In the genomic region with DNA sequence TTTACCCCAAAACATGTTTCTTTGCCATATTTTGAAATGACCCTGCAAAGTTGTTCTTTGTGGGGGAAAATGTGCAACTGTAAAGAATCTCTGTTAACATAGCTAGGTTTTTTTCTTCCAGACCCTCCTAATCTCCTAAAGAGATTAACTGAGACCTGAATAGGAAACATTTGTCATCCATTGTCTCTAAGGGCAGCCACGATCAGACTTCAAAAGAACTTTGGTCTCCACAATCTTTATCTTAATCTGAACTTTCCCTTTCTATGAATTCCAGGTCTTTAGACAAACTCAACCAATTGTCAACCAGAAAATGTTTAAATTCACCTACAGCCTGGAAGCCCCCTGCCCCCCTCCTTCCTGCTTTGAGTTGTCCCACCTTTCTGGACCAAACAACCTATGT, we compare ENCODE assay signal across 33 cellular contexts. TPM values are rescaled to one million over a fixed set of nuclear protein-coding genes. Genes with fewer than 3 reads are reported as not detected.
DNase-seq lines count a peak whose midpoint lies in the region; ATAC-seq, FAIRE-seq and TF ChIP-seq lines count a peak whose summit lies in the region.
"Had no signal": no experiment of that assay in that cellular context is flagged by ENCODE, and none has a peak within 500 bp of the region (broad histone marks: within the 10 kb centered on the region; RNA-seq: fewer than 3 reads in every experiment).

No MANE protein-coding gene starts in this region.

- peaks cover 9% of the 10 kb centered on the region for H3F3A ChIP-seq in neural progenitor cell (ENCODE audit: low read depth)

- in situ Hi-C loops in HAP-1 (cut with MboI; ENCODE audit: low sequenced_read_pairs) = no loop called here

- TF ChIP-seq CTCF in endodermal cell (conservative IDR thresholded peaks at IDR 0.05) (no peak), neural progenitor cell (IDR thresholded peaks at IDR 0.05) (no peak), mesothelial cell of epicardium (IDR thresholded peaks at IDR 0.05; ENCODE audit: unreplicated experiment) (no peak), natural killer cell (IDR thresholded peaks at IDR 0.05) (no peak)

- H3K27ac ChIP-seq in endodermal cell (ENCODE audit: low read depth, low read length) (no peak overlapping the region), neural progenitor cell (no peak overlapping the region)
- H3K27ac ChIP-seq: BLaER1 had no signal

- no peaks in the 10 kb centered on the region for H4K20me1 ChIP-seq in neural progenitor cell (ENCODE audit: low read depth)
- H4K20me1 ChIP-seq: BLaER1 had no signal

- H3K9me3 ChIP-seq in HAP-1 (peaks cover 15% of the 10 kb centered on the region), endodermal cell (ENCODE audit: control insufficient read depth, low read length) (peaks cover 82% of the 10 kb centered on the region), neural progenitor cell (ENCODE audit: low read depth) (no peaks in the 10 kb centered on the region)
- H3K9me3 ChIP-seq: BE2C had no signal

- H3K4me3 ChIP-seq in HAP-1 = no peak overlapping the region
- peak overlapping the region; percentile 76 for H3K4me3 ChIP-seq in endodermal cell (ENCODE audit: low read length)
- no peak overlapping the region for H3K4me3 ChIP-seq in neural progenitor cell
- H3K4me3 ChIP-seq: BLaER1, GM12878 had no signal

- no peak for FAIRE-seq in RCC 7860 (lab: Jason Lieb, UNC)
- FAIRE-seq: A204.1, GM12878, GM12892, GM18507 had no signal

- no peak overlapping the region for H3K27ac Mint-ChIP-seq in endodermal cell
- no peak overlapping the region for H3K27ac Mint-ChIP-seq in neural progenitor cell
- no peak overlapping the region for H3K27ac Mint-ChIP-seq in mesothelial cell of epicardium
- no peak overlapping the region for H3K27ac Mint-ChIP-seq in natural killer cell

- H3K79me2 ChIP-seq in neural progenitor cell (ENCODE audit: low read depth) = no peaks in the 10 kb centered on the region

- no peak overlapping the region for H2AFZ ChIP-seq in neural progenitor cell (replicated peaks)

- H3K4me1 ChIP-seq in HAP-1 (peaks cover 31% of the 10 kb centered on the region), endodermal cell (ENCODE audit: control insufficient read depth, insufficient read depth, low read length) (no peaks in the 10 kb centered on the region), neural progenitor cell (peaks cover 21% of the 10 kb centered on the region)
- H3K4me1 ChIP-seq: BE2C had no signal

- no peak overlapping the region for H3K4me3 Mint-ChIP-seq in endodermal cell
- H3K4me3 Mint-ChIP-seq in neural progenitor cell = no peak overlapping the region
- H3K4me3 Mint-ChIP-seq in mesothelial cell of epicardium = no peak overlapping the region
- no peak overlapping the region for H3K4me3 Mint-ChIP-seq in natural killer cell
- H3K4me3 Mint-ChIP-seq: CD14-positive monocyte; CD4-positive, alpha-beta memory T cell; CD4-positive, CD25-positive, alpha-beta regulatory T cell; CD8-positive, alpha-beta memory T cell had no signal

- no peak for ATAC-seq in HG03135 (IDR thresholded peaks at IDR 0.05; ENCODE audit: unreplicated experiment)
- ATAC-seq in natural killer cell = no peak
- ATAC-seq: GM12878 had no signal

- H3K36me3 Mint-ChIP-seq in endodermal cell (ENCODE audit: low read depth) (peaks cover 25% of the 10 kb centered on the region), neural progenitor cell (no peaks in the 10 kb centered on the region), mesothelial cell of epicardium (peaks cover 4% of the 10 kb centered on the region), natural killer cell (peaks cover 13% of the 10 kb centered on the region)
- H3K36me3 Mint-ChIP-seq: CD4-positive, CD25-positive, alpha-beta regulatory T cell had no signal

- H3K27me3 ChIP-seq in HAP-1 (ENCODE audit: low read depth) (no peaks in the 10 kb centered on the region), endodermal cell (ENCODE audit: control insufficient read depth, insufficient read depth, low read length, poor library complexity, severe bottlenecking) (no peaks in the 10 kb centered on the region), neural progenitor cell (peaks cover 10% of the 10 kb centered on the region)
- H3K27me3 ChIP-seq: BE2C, BLaER1 had no signal

- peak overlapping the region; percentile 49 for H3K4me2 ChIP-seq in neural progenitor cell

- no peaks in the 10 kb centered on the region for H3K36me3 ChIP-seq in HAP-1 (replicated peaks)
- H3K36me3 ChIP-seq in endodermal cell (ENCODE audit: control insufficient read depth, insufficient read depth, low read length) = no peaks in the 10 kb centered on the region
- H3K36me3 ChIP-seq in neural progenitor cell = no peaks in the 10 kb centered on the region
- H3K36me3 ChIP-seq: BE2C, BLaER1 had no signal

- H3K27me3 Mint-ChIP-seq in endodermal cell (ENCODE audit: insufficient read depth) (peaks cover 2% of the 10 kb centered on the region), neural progenitor cell (ENCODE audit: insufficient read depth, low read depth) (peaks cover 12% of the 10 kb centered on the region), mesothelial cell of epicardium (ENCODE audit: low read depth) (no peaks in the 10 kb centered on the region), natural killer cell (ENCODE audit: low read depth in 2 of 2) (peaks cover 11 to 17% of the 10 kb centered on the region in 2 donors)

- intact Hi-C loops in natural killer cell (cut with micrococcal nuclease) = no loop called here

- no peak overlapping the region for H3K9ac ChIP-seq in endodermal cell (ENCODE audit: extremely low read depth, low read length, poor library complexity, severe bottlenecking)
- H3K9ac ChIP-seq in neural progenitor cell = no peak overlapping the region
- H3K9ac ChIP-seq: BLaER1 had no signal

- peaks cover 32% of the 10 kb centered on the region for H3K4me1 Mint-ChIP-seq in endodermal cell
- peaks cover 2% of the 10 kb centered on the region for H3K4me1 Mint-ChIP-seq in neural progenitor cell
- H3K4me1 Mint-ChIP-seq in mesothelial cell of epicardium = peaks cover 11% of the 10 kb centered on the region
- H3K4me1 Mint-ChIP-seq in natural killer cell = peaks cover 0 to 24% of the 10 kb centered on the region in 2 donors

- peak; percentile 33 to 83 for DNase-seq in HAP-1 (ENCODE audit: low spot score in 2 of 2)
- peak; percentile 36 for DNase-seq in NCI-H82 (lab: John Stamatoyannopoulos, UW)
- no peak for DNase-seq in endodermal cell
- DNase-seq in neural progenitor cell (ENCODE audit: low spot score) = peak; percentile 58
- no peak for DNase-seq in mesothelial cell of epicardium (ENCODE audit: low spot score in 2 of 2, unreplicated experiment in 2 of 2)
- no peak for DNase-seq in RCC 7860 (ENCODE audit: low spot score)
- DNase-seq in natural killer cell = no peak
- DNase-seq: 8988T; ACHN; BE2C; C1 segment of cervical spinal cord; CD4-positive, alpha-beta memory T cell; CD4-positive, CD25-positive, alpha-beta regulatory T cell; CD8-positive, alpha-beta memory T cell; COR-L47; DMS 273 treated with DMSO at 0.1 percent for 48 hours; DMS153; DMS53; DMS79; DND-41; EL; GDM1 had no signal

- 12 to 67% methylated on average over 1 of the region's 1 CpG for WGBS in endodermal cell (ENCODE audit: insufficient coverage in 1 of 2, insufficient read length in 1 of 2), 2 experiments

- H3K9me3 Mint-ChIP-seq in endodermal cell (peaks cover 47% of the 10 kb centered on the region), neural progenitor cell (peaks cover 21% of the 10 kb centered on the region), mesothelial cell of epicardium (peaks cover 30% of the 10 kb centered on the region), natural killer cell (peaks cover 3 to 7% of the 10 kb centered on the region in 2 donors)

RNA-seq across cellular contexts. Expression of gene LGALS12, which starts 4.6 kb away (rescaled TPM):
- 10 to 100 TPM in 1 of 2 donors, 1 to 10 TPM in 1; 6.7 to 15.9 TPM for total RNA-seq in endodermal cell
- 0.50 TPM for polyA plus RNA-seq in endodermal cell (2013, experiment 1 of 2)
- polyA plus RNA-seq in endodermal cell (2013, experiment 2 of 2) = 0.62 TPM
- not detected in 2 replicates for total RNA-seq in neural progenitor cell (ENCODE audit: low replicate concordance)
- total RNA-seq in mesothelial cell of epicardium = 0.58 to 0.89 TPM (median 0.79 TPM) in 3 replicates
- 1 to 10 TPM in 1 of 3 donors, under 1 TPM in 2; 0.23 to 1.8 (median 0.38) TPM for total RNA-seq in natural killer cell
- total RNA-seq: A673; CD4-positive, alpha-beta memory T cell; CD8-positive, alpha-beta memory T cell; Daoy; G401; GM12878 had no signal
- polyA plus RNA-seq: AG04450; CD4-positive, alpha-beta memory T cell; CD4-positive, CD25-positive, alpha-beta regulatory T cell; CD8-positive, alpha-beta memory T cell; GM12878 had no signal

RNA-seq across cellular contexts. Expression of gene PLAAT5, which starts 10.3 kb away (rescaled TPM):
- total RNA-seq in endodermal cell (10 to 100 TPM; 14.0 to 18.1 TPM), neural progenitor cell (ENCODE audit: low replicate concordance) (0.77 TPM in 1 of 2 replicates, not detected in the other), mesothelial cell of epicardium (1.9 to 2.2 TPM (median 1.9 TPM) in 3 replicates), natural killer cell (1 to 10 TPM in 1 of 3 donors, under 1 TPM in 2; 0.59 to 3.0 (median 0.95) TPM)
- polyA plus RNA-seq in endodermal cell (2013, experiment 1 of 2) = 0.71 TPM
- 0.33 TPM for polyA plus RNA-seq in endodermal cell (2013, experiment 2 of 2)
- total RNA-seq: A673; CD4-positive, alpha-beta memory T cell; Daoy; G401; GM12878 had no signal
- polyA plus RNA-seq: AG04450; CD4-positive, alpha-beta memory T cell; CD4-positive, CD25-positive, alpha-beta regulatory T cell; CD8-positive, alpha-beta memory T cell; GM12878 had no signal

RNA-seq across cellular contexts. Expression of gene PLAAT4, which starts 35.4 kb away (rescaled TPM):
- under 1 TPM in 1 of 2 donors, not detected in 1; 0.58 TPM for total RNA-seq in endodermal cell
- polyA plus RNA-seq in endodermal cell (2013, experiment 1 of 2) = not detected
- not detected for polyA plus RNA-seq in endodermal cell (2013, experiment 2 of 2)
- not detected in 2 replicates for total RNA-seq in neural progenitor cell (ENCODE audit: low replicate concordance)
- 1.2 to 1.9 TPM (median 1.7 TPM) in 3 replicates for total RNA-seq in mesothelial cell of epicardium
- 100 to 1,000 TPM; 204 to 215 (median 210) TPM for total RNA-seq in natural killer cell
- total RNA-seq: G401 had no signal

Comparison
In these comparisons a context has a peak if more than half of its experiments do, and no peak if none do; other contexts are left out.
1. DNase-seq: peak in HAP-1 (2 of 2), NCI-H82 (single experiment) and neural progenitor cell (single experiment); none in endodermal cell (single experiment), mesothelial cell of epicardium (0 of 2), RCC 7860 (single experiment) and natural killer cell (single experiment).
2. RNA of gene PLAAT4, which starts 35.4 kb away (total RNA-seq): 204 to 215 TPM in natural killer cell; 1.2 to 1.9 TPM in mesothelial cell of epicardium, 0.58 TPM in endodermal cell and not detected in neural progenitor cell; every median in the first group is over 10 times any median in the second.